Comparison of ENCODE assay signal across 22 cellular contexts in genomic region chr9:73093016-73093739, GRCh38. TPM values are rescaled to one million over a fixed set of nuclear protein-coding genes. Genes with fewer than 3 reads are reported as not detected.
DNase-seq lines count a peak whose midpoint lies in the region; ATAC-seq and TF ChIP-seq lines count a peak whose summit lies in the region.
"Had no signal": no experiment of that assay in that cellular context is flagged by ENCODE, and none has a peak within 500 bp of the region (broad histone marks: within the 10 kb centered on the region; RNA-seq: fewer than 3 reads in every experiment).

No MANE protein-coding gene starts in this region.

- no peak overlapping the region for H3K4ac ChIP-seq in mesenchymal stem cell (ENCODE audit: low read depth in 1 of 2, low read length in 2 of 2)

- no peak overlapping the region for H3K4me3 Mint-ChIP-seq in CD4-positive, alpha-beta T cell
- H3K4me3 Mint-ChIP-seq: activated naive CD4-positive, alpha-beta T cell treated with anti-CD3 and anti-CD28 coated beads for 36 hours; T-helper 1 cell treated with Interleukin-12 subunit alpha and Interleukin-12 subunit beta and Interleukin-4 antibody, amounts not matched to agents 30 μg/mL and 1 μg/mL, for 36 hours had no signal

- no peak overlapping the region for H3K27ac Mint-ChIP-seq in CD4-positive, alpha-beta T cell
- H3K27ac Mint-ChIP-seq: activated naive CD4-positive, alpha-beta T cell treated with anti-CD3 and anti-CD28 coated beads for 36 hours; stimulated activated effector memory CD8-positive, alpha-beta T cell treated with anti-CD3 and anti-CD28 coated beads, Interleukin-12 subunit alpha, Interleukin-12 subunit beta, amount 100 ng/mL, for 72 hours; T-helper 1 cell treated with Interleukin-12 subunit alpha and Interleukin-12 subunit beta and Interleukin-4 antibody, amounts not matched to agents 30 μg/mL and 1 μg/mL, for 36 hours had no signal

- H3K36me3 ChIP-seq in mesenchymal stem cell (ENCODE audit: control insufficient read depth in 1 of 2, insufficient read depth in 2 of 2, low read depth in 1 of 2, low read length in 2 of 2) = no peaks in the 10 kb centered on the region
- no peaks in the 10 kb centered on the region for H3K36me3 ChIP-seq in body of pancreas (replicated peaks in 1 of 2; ENCODE audit: insufficient read depth in 1 of 2, low read depth in 2 of 2)

- no peak overlapping the region for H3K14ac ChIP-seq in mesenchymal stem cell (ENCODE audit: low read length in 2 of 2)

- H3K9me3 Mint-ChIP-seq in CD4-positive, alpha-beta T cell = no peaks in the 10 kb centered on the region
- H3K9me3 Mint-ChIP-seq: activated naive CD4-positive, alpha-beta T cell treated with anti-CD3 and anti-CD28 coated beads for 36 hours; stimulated activated effector memory CD8-positive, alpha-beta T cell treated with anti-CD3 and anti-CD28 coated beads, Interleukin-12 subunit alpha, Interleukin-12 subunit beta, amount 100 ng/mL, for 72 hours; T-helper 1 cell treated with Interleukin-12 subunit alpha and Interleukin-12 subunit beta and Interleukin-4 antibody, amounts not matched to agents 30 μg/mL and 1 μg/mL, for 36 hours had no signal

- H3K9me3 ChIP-seq in mesenchymal stem cell (ENCODE audit: control insufficient read depth, low read length) (no peaks in the 10 kb centered on the region), body of pancreas (no peaks in the 10 kb centered on the region)
- no peaks in the 10 kb centered on the region for H3K9me3 ChIP-seq in CD4-positive, alpha-beta T cell (ENCODE audit: control insufficient read depth, low read length)

- H3K4me1 ChIP-seq in mesenchymal stem cell (ENCODE audit: control insufficient read depth, insufficient read depth, low read depth, low read length) (no peaks in the 10 kb centered on the region), body of pancreas (no peaks in the 10 kb centered on the region)

- no peaks in the 10 kb centered on the region for H3K36me3 Mint-ChIP-seq in CD4-positive, alpha-beta T cell (ENCODE audit: low read depth)
- H3K36me3 Mint-ChIP-seq: stimulated activated effector memory CD8-positive, alpha-beta T cell treated with anti-CD3 and anti-CD28 coated beads, Interleukin-12 subunit alpha, Interleukin-12 subunit beta, amount 100 ng/mL, for 72 hours had no signal

- H3K27me3 ChIP-seq in mesenchymal stem cell (ENCODE audit: control insufficient read depth in 1 of 2, insufficient read depth in 1 of 2, low read length in 2 of 2) (no peaks in the 10 kb centered on the region), body of pancreas (no peaks in the 10 kb centered on the region)
- no peaks in the 10 kb centered on the region for H3K27me3 ChIP-seq in CD4-positive, alpha-beta T cell (ENCODE audit: control insufficient read depth, insufficient read depth, low read length)

- H3K4me3 ChIP-seq in mesenchymal stem cell (ENCODE audit: insufficient read depth in 1 of 2, low read depth in 1 of 2, low read length in 2 of 2) (peak overlapping the region in 1 of 2 experiments; percentile 70), body of pancreas (no peak overlapping the region)

- no peak overlapping the region for H2AFZ ChIP-seq in mesenchymal stem cell (ENCODE audit: low read depth, low read length)

- H3K9ac ChIP-seq in mesenchymal stem cell (ENCODE audit: low read length) = peak overlapping the region; percentile 90

- H2BK120ac ChIP-seq in mesenchymal stem cell (ENCODE audit: low read depth, low read length) = no peak overlapping the region

- no peak overlapping the region for H2BK5ac ChIP-seq in mesenchymal stem cell (ENCODE audit: low read depth, low read length, poor library complexity, severe bottlenecking)

- peaks cover 5% of the 10 kb centered on the region for H3K27me3 Mint-ChIP-seq in CD4-positive, alpha-beta T cell

- intact Hi-C loops in body of pancreas (cut with DNase I) = no loop called here
- intact Hi-C loops in CD4-positive, alpha-beta T cell (cut with DNase I, micrococcal nuclease) = no loop called here

- no peaks in the 10 kb centered on the region for H3K79me1 ChIP-seq in mesenchymal stem cell (replicated peaks; ENCODE audit: low read length, poor library complexity, severe bottlenecking)

- POLR2A ChIA-PET in CD4-positive, alpha-beta T cell (lab: Charles Lee) = no interaction called here

- H4K8ac ChIP-seq in mesenchymal stem cell (ENCODE audit: low read length) = no peak overlapping the region

- no peak overlapping the region for H3K18ac ChIP-seq in mesenchymal stem cell (ENCODE audit: low read depth in 1 of 2, low read length in 2 of 2)

- no peak overlapping the region for H4K91ac ChIP-seq in mesenchymal stem cell (ENCODE audit: low read length)

- no peak overlapping the region for H2BK15ac ChIP-seq in mesenchymal stem cell (ENCODE audit: low read depth, poor library complexity, severe bottlenecking)

- H3K4me1 Mint-ChIP-seq in CD4-positive, alpha-beta T cell (ENCODE audit: low read depth) = peaks cover 5% of the 10 kb centered on the region
- H3K4me1 Mint-ChIP-seq: stimulated activated effector memory CD8-positive, alpha-beta T cell treated with anti-CD3 and anti-CD28 coated beads, Interleukin-12 subunit alpha, Interleukin-12 subunit beta, amount 100 ng/mL, for 72 hours had no signal

- H2BK12ac ChIP-seq in mesenchymal stem cell (ENCODE audit: low read length in 2 of 2) = no peak overlapping the region

- no peak overlapping the region for H2AK5ac ChIP-seq in mesenchymal stem cell (ENCODE audit: low read length, severe bottlenecking)

- peak; percentile 8 for DNase-seq in NCI-H82 (lab: John Stamatoyannopoulos, UW)
- DNase-seq in NCI-H82 treated with DMSO at 0.1 percent for 48 hours (lab: John Stamatoyannopoulos, UW; ENCODE audit: unreplicated experiment) = no peak
- no peak for DNase-seq in mesenchymal stem cell
- DNase-seq in body of pancreas = no peak
- no peak for DNase-seq in NCI-H128 (lab: John Stamatoyannopoulos, UW; ENCODE audit: unreplicated experiment)
- no peak for DNase-seq in CD4-positive, alpha-beta T cell
- no peak for DNase-seq in SIG-M5 (lab: John Stamatoyannopoulos, UW)
- DNase-seq: activated naive CD4-positive, alpha-beta T cell treated with anti-CD3 and anti-CD28 coated beads for 36 hours; anterior cingulate cortex; effector CD8-positive, alpha-beta T cell; GDM1; glutamatergic neuron; left cardiac atrium; NCI-H187; nucleus accumbens; SHP77; stimulated activated CD4-positive, alpha-beta T cell treated with anti-CD3 and anti-CD28 coated beads, Interleukin-15, amount 100 ng/mL, for 24 hours; trophoblast cell had no signal

- CTCF ChIA-PET in CD4-positive, alpha-beta T cell (lab: Charles Lee) = interaction anchor here (2.2 kb wide), 1 partner anchor 14 kb away, joined by 6 read pairs; no protein-coding TSS in a partner anchor

- no peak overlapping the region for H3K23ac ChIP-seq in mesenchymal stem cell (ENCODE audit: low read length in 2 of 2)

- peak; percentile 19; the same call in 1 of the 3 replicates for ATAC-seq in SK-N-SH treated with all-trans-retinoic acid at 6 μM for 48 hours
- ATAC-seq in body of pancreas = no peak
- no peak for ATAC-seq in CD4-positive, alpha-beta T cell (ENCODE audit: poor library complexity)
- ATAC-seq: left cardiac atrium; stimulated activated effector memory CD8-positive, alpha-beta T cell treated with anti-CD3 and anti-CD28 coated beads, Interleukin-12 subunit alpha, Interleukin-12 subunit beta, amount 100 ng/mL, for 72 hours had no signal

- TF ChIP-seq POLR2A in body of pancreas (IDR thresholded peaks at IDR 0.05) = no peak

- H3K27ac ChIP-seq in mesenchymal stem cell (ENCODE audit: low read length, poor library complexity, severe bottlenecking) = no peak overlapping the region
- H3K27ac ChIP-seq in body of pancreas = no peak overlapping the region
- no peak overlapping the region for H3K27ac ChIP-seq in CD4-positive, alpha-beta T cell (ENCODE audit: low read depth, low read length)
- H3K27ac ChIP-seq: VCaP had no signal

- H3K4me2 ChIP-seq in mesenchymal stem cell (ENCODE audit: low read length, poor library complexity, severe bottlenecking) = no peak overlapping the region

- TF ChIP-seq CTCF in body of pancreas (IDR thresholded peaks at IDR 0.05) = no peak
- no peak for TF ChIP-seq CTCF in CD4-positive, alpha-beta T cell (IDR thresholded peaks at IDR 0.05)

TF ChIP-seq in SK-N-SH treated with all-trans-retinoic acid at 6 μM for 48 hours, 23 proteins besides CTCF, POLR2A, EP300 and RAD21 (continues in another document):
- TF ChIP-seq, protein P1, sequence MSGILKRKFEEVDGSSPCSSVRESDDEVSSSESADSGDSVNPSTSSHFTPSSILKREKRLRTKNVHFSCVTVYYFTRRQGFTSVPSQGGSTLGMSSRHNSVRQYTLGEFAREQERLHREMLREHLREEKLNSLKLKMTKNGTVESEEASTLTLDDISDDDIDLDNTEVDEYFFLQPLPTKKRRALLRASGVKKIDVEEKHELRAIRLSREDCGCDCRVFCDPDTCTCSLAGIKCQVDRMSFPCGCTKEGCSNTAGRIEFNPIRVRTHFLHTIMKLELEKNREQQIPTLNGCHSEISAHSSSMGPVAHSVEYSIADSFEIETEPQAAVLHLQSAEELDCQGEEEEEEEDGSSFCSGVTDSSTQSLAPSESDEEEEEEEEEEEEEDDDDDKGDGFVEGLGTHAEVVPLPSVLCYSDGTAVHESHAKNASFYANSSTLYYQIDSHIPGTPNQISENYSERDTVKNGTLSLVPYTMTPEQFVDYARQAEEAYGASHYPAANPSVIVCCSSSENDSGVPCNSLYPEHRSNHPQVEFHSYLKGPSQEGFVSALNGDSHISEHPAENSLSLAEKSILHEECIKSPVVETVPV (CRISPR knock-in tag; IDR thresholded peaks at IDR 0.05) = no peak
- no peak for TF ChIP-seq BACH2 (CRISPR knock-in tag; IDR thresholded peaks at IDR 0.05; ENCODE audit: borderline replicate concordance)
- no peak for TF ChIP-seq RARB (CRISPR knock-in tag; IDR thresholded peaks at IDR 0.05)
- TF ChIP-seq GLIS3 (CRISPR knock-in tag; IDR thresholded peaks at IDR 0.05) = no peak
- TF ChIP-seq ZNF70 (CRISPR knock-in tag; IDR thresholded peaks at IDR 0.05) = no peak
- TF ChIP-seq, protein P2, sequence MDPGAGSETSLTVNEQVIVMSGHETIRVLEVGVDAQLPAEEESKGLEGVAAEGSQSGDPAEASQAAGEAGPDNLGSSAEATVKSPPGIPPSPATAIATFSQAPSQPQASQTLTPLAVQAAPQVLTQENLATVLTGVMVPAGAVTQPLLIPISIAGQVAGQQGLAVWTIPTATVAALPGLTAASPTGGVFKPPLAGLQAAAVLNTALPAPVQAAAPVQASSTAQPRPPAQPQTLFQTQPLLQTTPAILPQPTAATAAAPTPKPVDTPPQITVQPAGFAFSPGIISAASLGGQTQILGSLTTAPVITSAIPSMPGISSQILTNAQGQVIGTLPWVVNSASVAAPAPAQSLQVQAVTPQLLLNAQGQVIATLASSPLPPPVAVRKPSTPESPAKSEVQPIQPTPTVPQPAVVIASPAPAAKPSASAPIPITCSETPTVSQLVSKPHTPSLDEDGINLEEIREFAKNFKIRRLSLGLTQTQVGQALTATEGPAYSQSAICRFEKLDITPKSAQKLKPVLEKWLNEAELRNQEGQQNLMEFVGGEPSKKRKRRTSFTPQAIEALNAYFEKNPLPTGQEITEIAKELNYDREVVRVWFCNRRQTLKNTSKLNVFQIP (CRISPR knock-in tag; IDR thresholded peaks at IDR 0.05; ENCODE audit: borderline replicate concordance, low read depth) = no peak
- no peak for TF ChIP-seq ZNF565 (CRISPR knock-in tag; conservative IDR thresholded peaks at IDR 0.05; ENCODE audit: low read depth)

RNA-seq across cellular contexts. Expression of gene ANXA1, which starts 58.5 kb away (rescaled TPM):
- 429 TPM for polyA plus RNA-seq in mesenchymal stem cell (2013, experiment 1 of 2)
- polyA plus RNA-seq in mesenchymal stem cell (2013, experiment 2 of 2) = 429 TPM
- 10 to 100 TPM; 37.9 to 44.8 TPM for total RNA-seq in body of pancreas
- 100 to 1,000 TPM; 310 to 317 TPM for total RNA-seq in CD4-positive, alpha-beta T cell

Comparison
In these comparisons a context has a peak if more than half of its experiments do, and no peak if none do; other contexts are left out.
1. RNA of gene ANXA1, which starts 58.5 kb away (total RNA-seq): 310 to 317 TPM in CD4-positive, alpha-beta T cell; 37.9 to 44.8 TPM in body of pancreas; every median in the first group is over 4 times any median in the second.